8 cellular contexts compared by ENCODE assay signal in the genomic region with DNA sequence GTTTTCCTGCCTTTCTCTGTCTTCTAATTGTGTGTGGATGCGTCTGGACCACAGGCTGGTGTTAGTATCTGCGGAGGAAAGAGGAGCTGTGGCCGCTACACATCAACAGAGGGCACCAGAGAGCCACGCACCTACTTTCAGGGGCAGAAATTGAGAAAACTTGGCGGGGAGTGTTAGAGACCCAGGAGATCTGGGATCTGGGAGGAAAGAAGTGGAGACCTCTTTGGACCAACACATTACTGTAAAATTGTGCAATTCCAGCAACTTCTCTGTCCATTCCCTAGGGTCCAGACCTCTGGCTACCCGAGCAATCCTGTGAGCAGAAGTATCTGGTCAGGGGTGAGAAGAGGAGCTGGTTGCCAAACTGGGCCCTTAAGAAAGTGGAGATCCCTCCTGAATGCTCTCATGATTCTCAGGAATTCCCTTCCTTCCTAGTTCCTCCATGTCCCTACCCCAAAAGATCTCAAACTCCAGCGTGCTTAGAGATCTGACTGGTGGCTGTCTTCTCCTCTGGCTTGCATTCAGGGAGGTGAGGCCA. TPM values are rescaled to one million over a fixed set of nuclear protein-coding genes. Genes with fewer than 3 reads are reported as not detected.
A peak's percentile ranks its signal among the peaks of the same experiment; 100 is the strongest.
DNase-seq lines count a peak whose midpoint lies in the region; ATAC-seq and TF ChIP-seq lines count a peak whose summit lies in the region.

No MANE protein-coding gene starts in this region.

- peak; percentile 95 for TF ChIP-seq CTCF in OCI-LY7 (conservative IDR thresholded peaks at IDR 0.05; ENCODE audit: low read length)

- no peaks in the 10 kb centered on the region for H3K79me2 ChIP-seq in OCI-LY7 (ENCODE audit: insufficient read depth, low read depth, low read length)

- no peak overlapping the region for H3K4me3 ChIP-seq in CD4-positive, alpha-beta memory T cell (ENCODE audit: low read length in 2 of 2)
- no peak overlapping the region for H3K4me3 ChIP-seq in OCI-LY7 (ENCODE audit: low read depth, low read length, poor library complexity, severe bottlenecking)

- peaks cover 0 to 2% (median 0%) of the 10 kb centered on the region in 8 donors for H3K9me3 Mint-ChIP-seq in CD4-positive, alpha-beta memory T cell
- no peaks in the 10 kb centered on the region for H3K9me3 Mint-ChIP-seq in activated naive CD4-positive, alpha-beta T cell treated with anti-CD3 and anti-CD28 coated beads, Interleukin-2, amount 10 ng/mL, durations not matched to agents 7 days and 5 days

- peaks cover 20 to 24% of the 10 kb centered on the region in 2 donors for H3K27me3 Mint-ChIP-seq in CD4-positive, alpha-beta memory T cell
- H3K27me3 Mint-ChIP-seq in activated naive CD4-positive, alpha-beta T cell treated with anti-CD3 and anti-CD28 coated beads, Interleukin-2, amount 10 ng/mL, durations not matched to agents 7 days and 5 days: peaks cover 71% of the 10 kb centered on the region

- CTCF ChIA-PET in CD4-positive, alpha-beta memory T cell (lab: Charles Lee; ENCODE audit: partially characterized antibody): interaction anchor here (0.9 to 3.1 kb wide), 4 partner anchors 8 to 211 kb away, joined by 3 to 39 read pairs (median 3); no protein-coding TSS in a partner anchor
- CTCF ChIA-PET in OCI-LY7 (lab: Charles Lee; ENCODE audit: unreplicated experiment): interaction anchor here (0.6 to 1.9 kb wide), 4 partner anchors 120 to 133 kb away, joined by 3 to 12 read pairs (median 6); no protein-coding TSS in a partner anchor
- CTCF ChIA-PET in activated naive CD4-positive, alpha-beta T cell treated with anti-CD3 and anti-CD28 coated beads, Interleukin-2, amount 10 ng/mL, durations not matched to agents 7 days and 5 days (lab: Charles Lee): interaction anchor here (0.7 to 4.5 kb wide), 26 partner anchors 8 to 132 kb away, joined by 3 to 52 read pairs (median 4); no protein-coding TSS in a partner anchor

- H3K27me3 ChIP-seq in CD4-positive, alpha-beta memory T cell (ENCODE audit: insufficient read depth, low read length): peaks cover 10% of the 10 kb centered on the region

- H3K4me2 ChIP-seq in OCI-LY7 (ENCODE audit: low read length): no peak overlapping the region

- H3K36me3 ChIP-seq in CD4-positive, alpha-beta memory T cell (ENCODE audit: insufficient read depth, low read length): no peaks in the 10 kb centered on the region
- H3K36me3 ChIP-seq in OCI-LY7 (ENCODE audit: insufficient read depth, low read length): no peaks in the 10 kb centered on the region

- intact Hi-C loops in CD4-positive, alpha-beta memory T cell (cut with micrococcal nuclease): loop anchor here (2.0 kb wide), 1 partner anchor 1097 kb away; no protein-coding TSS in a partner anchor
- intact Hi-C loops in OCI-LY7 (cut with micrococcal nuclease; ENCODE audit: unreplicated experiment): loop anchor here (1.0 to 5.0 kb wide), 3 partner anchors 45 to 133 kb away; no protein-coding TSS in a partner anchor
- intact Hi-C loops in head of caudate nucleus (cut with DNase I): no loop called here
- intact Hi-C loops in posterior cingulate gyrus (cut with DNase I): loop anchor here (1.0 to 5.0 kb wide), 2 partner anchors 95 to 133 kb away; no protein-coding TSS in a partner anchor

- no peaks in the 10 kb centered on the region for H3K9me3 ChIP-seq in CD4-positive, alpha-beta memory T cell (ENCODE audit: control insufficient read depth in 1 of 2, low read length in 2 of 2)
- H3K9me3 ChIP-seq in OCI-LY7 (ENCODE audit: low read length): no peaks in the 10 kb centered on the region

- no TSS peak for BruUV-seq in OCI-LY7 (replicated peaks; lab: Mats Ljungman, UMichigan)

- no peak overlapping the region for H3K27ac ChIP-seq in CD4-positive, alpha-beta memory T cell (ENCODE audit: low read depth, low read length)
- H3K27ac ChIP-seq in OCI-LY7 (ENCODE audit: low read depth, low read length, poor library complexity, severe bottlenecking): no peak overlapping the region

- H2AFZ ChIP-seq in OCI-LY7 (ENCODE audit: low read length): no peak overlapping the region

- H3K4me1 ChIP-seq in CD4-positive, alpha-beta memory T cell (ENCODE audit: insufficient read depth, low read length): no peaks in the 10 kb centered on the region
- H3K4me1 ChIP-seq in OCI-LY7 (ENCODE audit: insufficient read depth, low read length, poor library complexity, severe bottlenecking): no peaks in the 10 kb centered on the region

- peak overlapping the region in 2 of 8 donors; percentile 1 to 9 for H3K4me3 Mint-ChIP-seq in CD4-positive, alpha-beta memory T cell
- no peak overlapping the region for H3K4me3 Mint-ChIP-seq in activated naive CD4-positive, alpha-beta T cell treated with anti-CD3 and anti-CD28 coated beads, Interleukin-2, amount 10 ng/mL, durations not matched to agents 7 days and 5 days

- H3K4me1 Mint-ChIP-seq in CD4-positive, alpha-beta memory T cell: peaks cover 0 to 18% (median 6%) of the 10 kb centered on the region in 4 donors
- H3K4me1 Mint-ChIP-seq in activated naive CD4-positive, alpha-beta T cell treated with anti-CD3 and anti-CD28 coated beads, Interleukin-2, amount 10 ng/mL, durations not matched to agents 7 days and 5 days: peaks cover 4% of the 10 kb centered on the region

- DNase-seq in CD4-positive, alpha-beta memory T cell: peak in 3 of 5 donors; percentile 6 to 24 (median 13)
- DNase-seq in HCEC 1CT (peak; percentile 69), OCI-LY7 (ENCODE audit: low spot score) (peak; percentile 53), head of caudate nucleus (peak; percentile 28 to 84 (median 68)), posterior cingulate gyrus (peak in 9 of 10 donors; percentile 33 to 93 (median 67)), GF-D8 (lab: John Stamatoyannopoulos, UW) (no peak)
- DNase-seq in activated naive CD4-positive, alpha-beta T cell treated with anti-CD3 and anti-CD28 coated beads, Interleukin-2, amount 10 ng/mL, durations not matched to agents 7 days and 5 days: peak; percentile 62

- no peaks in the 10 kb centered on the region for H3K9me2 ChIP-seq in OCI-LY7 (ENCODE audit: insufficient read depth, low read length)

- no peaks in the 10 kb centered on the region; the same call in 1 of the 2 replicates for H4K20me1 ChIP-seq in OCI-LY7 (ENCODE audit: insufficient read depth, low read length)

- no peak for ATAC-seq in HG03457 (IDR thresholded peaks at IDR 0.05; ENCODE audit: unreplicated experiment)

- H3K27ac Mint-ChIP-seq in CD4-positive, alpha-beta memory T cell: no peak overlapping the region
- H3K27ac Mint-ChIP-seq in activated naive CD4-positive, alpha-beta T cell treated with anti-CD3 and anti-CD28 coated beads, Interleukin-2, amount 10 ng/mL, durations not matched to agents 7 days and 5 days: no peak overlapping the region

- no peaks in the 10 kb centered on the region for H3K36me3 Mint-ChIP-seq in CD4-positive, alpha-beta memory T cell
- H3K36me3 Mint-ChIP-seq in activated naive CD4-positive, alpha-beta T cell treated with anti-CD3 and anti-CD28 coated beads, Interleukin-2, amount 10 ng/mL, durations not matched to agents 7 days and 5 days: no peaks in the 10 kb centered on the region

- POLR2A ChIA-PET in CD4-positive, alpha-beta memory T cell (lab: Charles Lee; ENCODE audit: partially characterized antibody): no interaction called here
- POLR2A ChIA-PET in OCI-LY7 (lab: Charles Lee): no interaction called here

RNA-seq across cellular contexts. Expression of gene KIRREL1, which starts 1.3 kb away (rescaled TPM):
- not detected for total RNA-seq in CD4-positive, alpha-beta memory T cell
- not detected for polyA plus RNA-seq in CD4-positive, alpha-beta memory T cell
- not detected in 2 replicates for total RNA-seq in OCI-LY7 (2014; rRNA removed; shearing (Covaris generic))
- total RNA-seq in OCI-LY7 (2022): not detected in 2 replicates
